8 cellular contexts compared by ENCODE assay signal in the genomic region with DNA sequence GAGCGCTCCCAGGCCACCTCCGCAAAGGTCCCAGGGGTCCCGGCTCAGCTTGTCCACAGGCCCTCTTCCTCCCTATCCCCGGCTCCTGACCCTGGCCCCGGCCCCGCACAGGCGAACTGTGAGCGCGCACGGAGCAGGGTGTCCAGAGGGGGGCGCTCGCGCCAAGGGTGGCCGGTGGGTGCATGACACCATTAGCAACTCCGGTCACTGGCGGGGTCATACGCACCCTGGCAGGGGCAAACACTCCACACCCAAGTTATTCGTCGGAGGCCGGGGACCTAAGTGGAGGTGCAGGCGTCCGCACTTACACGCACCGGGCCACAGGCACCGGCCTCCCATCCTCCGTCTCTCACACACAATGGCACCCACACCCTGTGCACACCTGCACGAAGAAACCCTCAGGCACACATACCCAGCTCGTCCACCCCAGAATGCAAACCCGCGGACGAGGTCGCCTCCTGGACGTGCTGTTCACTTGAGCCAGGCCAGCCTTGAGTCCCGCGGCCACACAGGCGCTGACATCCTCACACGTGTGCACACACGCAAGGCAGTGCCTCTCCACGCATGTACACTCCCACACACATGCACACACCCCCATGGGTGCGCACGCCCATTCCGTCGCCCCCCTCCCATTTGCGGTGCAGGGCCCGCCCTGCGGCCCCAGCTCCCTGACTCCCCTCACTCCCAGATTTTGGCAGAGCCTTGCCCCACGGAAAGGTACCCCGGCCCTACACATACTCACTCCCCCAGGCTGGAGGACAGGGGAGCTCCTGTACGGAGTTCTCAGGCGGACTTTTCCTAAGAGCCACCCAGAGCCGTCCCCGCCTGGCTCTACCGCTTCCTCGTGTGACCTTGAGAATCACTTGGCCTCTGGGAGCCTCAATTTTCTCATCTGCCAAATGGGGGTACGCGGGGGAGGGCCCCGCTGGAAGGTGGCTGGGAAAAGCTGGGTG. TPM values are rescaled to one million over a fixed set of nuclear protein-coding genes. Genes with fewer than 3 reads are reported as not detected.
DNase-seq lines count a peak whose midpoint lies in the region; ATAC-seq and TF ChIP-seq lines count a peak whose summit lies in the region.

TSS of gene RASGRP2 (minus strand) at position 552 of the 953 bp plus-strand sequence. CDS start 1,276 bp downstream, outside the sequence.

- no peak for TF ChIP-seq POLR2A in sigmoid colon (IDR thresholded peaks at IDR 0.05)

- TF ChIP-seq CTCF in AG04450 (IDR thresholded peaks at IDR 0.05; ENCODE audit: low read depth, low read length) (peak; percentile 53), sigmoid colon (IDR thresholded peaks at IDR 0.05) (peak; percentile 65 to 80 (median 72))

- H3K9ac ChIP-seq in GM23248, result no peak within 1 kb of the TSS
- H3K9ac ChIP-seq in adipocyte (ENCODE audit: low read length), result no peak within 1 kb of the TSS

- in situ Hi-C loops in GM23248 (cut with MboI), result no loop called here

- POLR2A ChIA-PET in AG04450 (lab: Yijun Ruan, JAX), result interaction anchor here (0.6 kb wide), 1 partner anchor 31 kb away, joined by 4 read pairs; no protein-coding TSS in a partner anchor

- TF ChIP-seq EP300 in sigmoid colon (IDR thresholded peaks at IDR 0.05), result no peak

- H3F3A ChIP-seq in GM23248 (ENCODE audit: insufficient read depth), result peaks cover 16% of the 10 kb centered on the region

- H3K27me3 ChIP-seq in AG04450 (ENCODE audit: control insufficient read depth, insufficient read depth, low read length) (peaks cover 66% of the 10 kb centered on the region), GM23248 (replicated peaks; ENCODE audit: insufficient read depth) (peaks cover 35% of the 10 kb centered on the region), adipocyte (replicated peaks; ENCODE audit: control insufficient read depth, insufficient read depth, low read length) (peaks cover 38% of the 10 kb centered on the region), sigmoid colon (no peaks in the 10 kb centered on the region)

- peak within 1 kb of the TSS; percentile 32 for H3K4me2 ChIP-seq in GM23248 (ENCODE audit: unreplicated experiment)

- H3K27ac ChIP-seq in AG04450 (ENCODE audit: low read depth, low read length) (no peak within 1 kb of the TSS), GM23248 (no peak within 1 kb of the TSS), sigmoid colon (peak within 1 kb of the TSS; percentile 95 to 98 (median 96))

- H3K4me3 ChIP-seq in AG04450 (ENCODE audit: low read depth, low read length), result peak within 1 kb of the TSS; percentile 8; the same call in 1 of the 2 replicates
- peak within 1 kb of the TSS; percentile 66; the same call in 1 of the 2 replicates for H3K4me3 ChIP-seq in GM23248
- peak within 1 kb of the TSS; percentile 79 for H3K4me3 ChIP-seq in adipocyte (ENCODE audit: low read length)
- H3K4me3 ChIP-seq in sigmoid colon, result peak within 1 kb of the TSS; percentile 37 to 86 (median 68)

- peak within 1 kb of the TSS; percentile 10; the same call in 1 of the 2 replicates for H2AFZ ChIP-seq in GM23248

- CTCF ChIA-PET in AG04450 (lab: Charles Lee), result interaction anchor here (0.5 to 3.4 kb wide), 3 partner anchors 9 to 56 kb away, joined by 3 to 14 read pairs (median 4); no protein-coding TSS in a partner anchor

- peaks cover 20% of the 10 kb centered on the region for H3K4me1 ChIP-seq in GM23248 (ENCODE audit: insufficient read depth)
- peaks cover 38% of the 10 kb centered on the region for H3K4me1 ChIP-seq in adipocyte (ENCODE audit: control insufficient read depth, insufficient read depth, low read length)
- H3K4me1 ChIP-seq in sigmoid colon, result peaks cover 0 to 50% (median 45%) of the 10 kb centered on the region in 4 donors

- H3K9me3 ChIP-seq in AG04450 (ENCODE audit: control insufficient read depth, insufficient read depth, low read length) (peaks cover 4% of the 10 kb centered on the region; the same call in 1 of the 2 replicates), GM23248 (ENCODE audit: low read depth) (no peaks in the 10 kb centered on the region), adipocyte (ENCODE audit: control insufficient read depth, low read length) (no peaks in the 10 kb centered on the region), sigmoid colon (no peaks in the 10 kb centered on the region)

- no peaks in the 10 kb centered on the region for H3K36me3 ChIP-seq in GM23248 (ENCODE audit: low read depth)
- no peaks in the 10 kb centered on the region for H3K36me3 ChIP-seq in adipocyte (ENCODE audit: control insufficient read depth, insufficient read depth, low read length, severe bottlenecking)
- H3K36me3 ChIP-seq in sigmoid colon, result peaks cover 0 to 8% (median 0%) of the 10 kb centered on the region in 4 donors

- no peaks in the 10 kb centered on the region for H3K9me2 ChIP-seq in GM23248 (ENCODE audit: insufficient read depth)

- WGBS in GM23248 (ENCODE audit: low coverage in 1 of 2, low lambda C conversion rate in 2 of 2, missing lambda C conversion rate in 2 of 2), 2 experiments, result 2% methylated on average over 51 to 57 of the region's 57 CpGs
- 1 to 2% methylated on average over 57 of the region's 57 CpGs for WGBS in sigmoid colon, 2 donors

- DNase-seq in AG04450 (ENCODE audit: low read depth, low spot score) (no peak), GM23248 (peak; percentile 51), SW480 (ENCODE audit: low spot score) (peak; percentile 68), adipocyte (ENCODE audit: low read depth) (peak; percentile 54), hepatic stellate cell (ENCODE audit: low spot score) (peak; percentile 76), sigmoid colon (peak; percentile 93)

- H4K20me1 ChIP-seq in GM23248 (ENCODE audit: insufficient read depth), result no peaks in the 10 kb centered on the region

- intact Hi-C loops in sigmoid colon (cut with DNase I), result loop anchor here (2.0 kb wide), 1 partner anchor 35 kb away; the partner anchor contains the start of gene SF1

- H3K79me2 ChIP-seq in GM23248 (ENCODE audit: insufficient read depth), result no peaks in the 10 kb centered on the region

- ATAC-seq in GM19452 (IDR thresholded peaks at IDR 0.05; ENCODE audit: unreplicated experiment) (no peak), GM21576 (IDR thresholded peaks at IDR 0.05; ENCODE audit: unreplicated experiment) (no peak)

RNA-seq across cellular contexts. Expression of gene RASGRP2, which starts in this region (rescaled TPM):
- polyA plus RNA-seq in AG04450 (2011; rRNA removed) (0.16 and 0.43 TPM in 2 replicates), GM23248 (2016; fragmentation: Nextera tagmentation; extraction: Ambion mirVana) (0.61 and 0.68 TPM in 2 replicates), sigmoid colon (100 to 1,000 TPM in 1 of 3 donors, 1 to 10 TPM in 2; 2.1 to 101 (median 4.8) TPM)
- polyA minus RNA-seq in AG04450 (2011; rRNA and poly(A)+ RNA removed), result 0.48 and 0.78 TPM in 2 replicates
- total RNA-seq in GM23248 (2014; rRNA removed; shearing (Covaris generic)), result not detected in 2 replicates
- total RNA-seq in sigmoid colon, result 10 to 100 TPM; 26.7 to 77.0 (median 27.8) TPM

Comparison
In these comparisons a context has a peak if more than half of its experiments do, and no peak if none do; other contexts are left out.
1. RNA of gene RASGRP2 (total RNA-seq): 26.7 to 77.0 TPM in sigmoid colon; not detected in GM23248; every median in the first group is over 10 times any median in the second.
2. Peak in DNase-seq, H3K4me3 ChIP-seq and H3K4me2 ChIP-seq in GM23248; RNA of the gene not detected or under 1 TPM.
3. H3K27ac ChIP-seq: peak in sigmoid colon (4 of 4); none in AG04450 (single experiment) and GM23248 (single experiment).
4. H3K4me3 ChIP-seq: peak in every context shown above with its lines; median percentile 79 in adipocyte; 68 in sigmoid colon; 66 in GM23248; 8 in AG04450.